Comparison of ENCODE assay signal across 9 cellular contexts in the genomic region with DNA sequence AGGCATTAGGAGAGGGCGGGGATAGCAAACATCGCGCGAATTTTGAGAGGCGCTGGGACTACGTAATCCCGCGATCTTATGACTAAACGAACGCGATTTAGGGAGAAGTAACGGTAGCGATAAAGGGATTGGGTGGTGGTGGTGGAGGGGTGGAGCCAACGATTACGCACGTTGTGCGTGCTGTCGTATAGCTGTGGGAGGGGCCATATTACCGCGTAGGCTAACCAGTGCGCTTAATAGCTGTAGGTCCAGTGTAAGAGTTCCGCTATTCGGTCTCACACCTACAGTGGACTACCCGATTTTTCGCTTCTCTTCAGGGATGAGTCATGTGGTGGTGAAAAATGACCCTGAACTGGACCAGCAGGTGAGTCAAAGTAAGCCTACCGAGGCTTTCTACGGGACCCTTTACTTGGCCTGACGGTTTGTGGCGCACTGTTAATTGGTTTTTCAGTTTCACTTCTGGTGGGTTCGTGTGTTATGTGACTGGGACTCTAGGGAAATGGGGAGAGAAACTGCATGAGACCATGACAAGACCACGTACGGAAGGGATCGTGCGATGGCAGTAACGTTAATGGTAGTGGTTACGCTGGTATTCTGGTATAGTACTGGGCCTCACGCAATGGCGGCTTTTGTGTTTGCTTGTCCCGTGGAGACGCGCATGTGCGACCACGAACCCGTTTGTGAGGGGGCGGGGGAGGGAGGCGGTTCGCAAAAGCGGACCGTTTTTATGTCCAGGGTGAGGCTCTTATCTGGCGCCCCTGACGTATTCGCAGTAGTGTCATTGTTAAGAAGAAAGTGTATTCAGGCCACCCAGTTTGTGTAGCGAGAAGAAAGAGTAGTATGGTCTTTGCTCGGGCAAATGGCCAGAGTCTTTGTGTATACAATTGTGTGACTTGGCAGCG. TPM values are rescaled to one million over a fixed set of nuclear protein-coding genes. Genes with fewer than 3 reads are reported as not detected.
DNase-seq lines count a peak whose midpoint lies in the region; ATAC-seq and TF ChIP-seq lines count a peak whose summit lies in the region.
"Had no signal": no experiment of that assay in that cellular context is flagged by ENCODE, and none has a peak within 500 bp of the region (broad histone marks: within the 10 kb centered on the region; RNA-seq: fewer than 3 reads in every experiment).

A gene (plus strand): TSS at position 251 of the 902 bp plus-strand sequence. CDS start 69 bp downstream, at position 320.

- peaks cover 41% of the 10 kb centered on the region for H3K79me2 ChIP-seq in neural cell (replicated peaks; ENCODE audit: insufficient read depth, low read length)

- peak within 1 kb of the TSS; percentile 98 for H3K4me3 ChIP-seq in CD4-positive, CD25-positive, alpha-beta regulatory T cell (ENCODE audit: low read depth, low read length)
- H3K4me3 ChIP-seq in duodenal mucosa (ENCODE audit: low read depth in 1 of 2, low read length in 2 of 2) (peak within 1 kb of the TSS; percentile 97 to 98), neural cell (ENCODE audit: low read length) (peak within 1 kb of the TSS; percentile 85)
- H3K4me3 ChIP-seq: GM12878 had no signal

- peaks cover 0 to 33% (median 4%) of the 10 kb centered on the region in 4 donors for H3K4me1 Mint-ChIP-seq in CD4-positive, CD25-positive, alpha-beta regulatory T cell

- H3K4me3 Mint-ChIP-seq in CD4-positive, CD25-positive, alpha-beta regulatory T cell = peak within 1 kb of the TSS in 1 of 4 donors; percentile 96

- no peak for TF ChIP-seq CTCF in neural cell (IDR thresholded peaks at IDR 0.05; ENCODE audit: poor library complexity, severe bottlenecking)

- H3K9me3 Mint-ChIP-seq in CD4-positive, CD25-positive, alpha-beta regulatory T cell = no peaks in the 10 kb centered on the region

- H4K20me1 ChIP-seq in neural cell (ENCODE audit: insufficient read depth) = no peaks in the 10 kb centered on the region

- ATAC-seq in CD4-positive, CD25-positive, alpha-beta regulatory T cell (ENCODE audit: low read depth in 2 of 2) = peak; percentile 94 to 96
- peak; percentile 74 for ATAC-seq in HG02884 (IDR thresholded peaks at IDR 0.05; ENCODE audit: unreplicated experiment)
- ATAC-seq: GM12878 had no signal

- DNase-seq in CD4-positive, CD25-positive, alpha-beta regulatory T cell = peak in 1 of 3 donors; percentile 77
- peak; percentile 77 for DNase-seq in SKM-1 (lab: John Stamatoyannopoulos, UW; ENCODE audit: unreplicated experiment)
- DNase-seq in GM19238 (ENCODE audit: insufficient read length, low spot score) = no peak
- no peak for DNase-seq in NCI-H1694 treated with DMSO at 0.1 percent for 48 hours (lab: John Stamatoyannopoulos, UW)
- DNase-seq in SIG-M5 (lab: John Stamatoyannopoulos, UW) = no peak

- peak within 1 kb of the TSS in 1 of 3 donors; percentile 99 for H3K27ac Mint-ChIP-seq in CD4-positive, CD25-positive, alpha-beta regulatory T cell

- peaks cover 8% of the 10 kb centered on the region for H3K4me1 ChIP-seq in CD4-positive, CD25-positive, alpha-beta regulatory T cell (ENCODE audit: control insufficient read depth, insufficient read depth, low read length, poor library complexity, severe bottlenecking)
- peaks cover 3 to 10% of the 10 kb centered on the region in 2 donors for H3K4me1 ChIP-seq in duodenal mucosa (ENCODE audit: control insufficient read depth in 1 of 2, insufficient read depth in 2 of 2, low read length in 2 of 2)

- TF ChIP-seq RAD21 in neural cell (conservative IDR thresholded peaks at IDR 0.05) = no peak

- H3F3A ChIP-seq in neural cell (ENCODE audit: insufficient read depth, low read length, poor library complexity, severe bottlenecking) = no peaks in the 10 kb centered on the region

- H3K27me3 Mint-ChIP-seq in CD4-positive, CD25-positive, alpha-beta regulatory T cell = peaks cover 13% of the 10 kb centered on the region

- H3K27me3 ChIP-seq in CD4-positive, CD25-positive, alpha-beta regulatory T cell (ENCODE audit: control insufficient read depth, insufficient read depth, low read length) = no peaks in the 10 kb centered on the region
- H3K27me3 ChIP-seq in duodenal mucosa (ENCODE audit: control insufficient read depth in 1 of 2, insufficient read depth in 2 of 2, low read length in 2 of 2) (no peaks in the 10 kb centered on the region), neural cell (ENCODE audit: insufficient read depth, low read depth, low read length) (no peaks in the 10 kb centered on the region)

- H3K27ac ChIP-seq in CD4-positive, CD25-positive, alpha-beta regulatory T cell (ENCODE audit: insufficient read depth, low read length, poor library complexity, severe bottlenecking) = peak within 1 kb of the TSS; percentile 97
- H3K27ac ChIP-seq in duodenal mucosa (ENCODE audit: low read depth, low read length) (peak within 1 kb of the TSS; percentile 98), neural cell (ENCODE audit: low read length) (peak within 1 kb of the TSS; percentile 99)

- H3K9ac ChIP-seq in duodenal mucosa (ENCODE audit: low read depth in 1 of 2, low read length in 2 of 2) (peak within 1 kb of the TSS; percentile 98 to 99), neural cell (ENCODE audit: low read length) (peak within 1 kb of the TSS; percentile 98)

- H3K9me2 ChIP-seq in neural cell (ENCODE audit: insufficient read depth, low read length) = no peaks in the 10 kb centered on the region

- no peak for TF ChIP-seq EP300 in neural cell (conservative IDR thresholded peaks at IDR 0.05; ENCODE audit: poor library complexity, severe bottlenecking)

- peaks cover 3% of the 10 kb centered on the region for H3K36me3 ChIP-seq in CD4-positive, CD25-positive, alpha-beta regulatory T cell (ENCODE audit: control insufficient read depth, insufficient read depth, low read length)
- H3K36me3 ChIP-seq in duodenal mucosa (ENCODE audit: control insufficient read depth in 1 of 2, insufficient read depth in 2 of 2, low read length in 2 of 2) (no peaks in the 10 kb centered on the region), neural cell (ENCODE audit: insufficient read depth, low read length) (no peaks in the 10 kb centered on the region)

- no peak within 1 kb of the TSS for H3K4me2 ChIP-seq in neural cell (ENCODE audit: low read length)

- H3K36me3 Mint-ChIP-seq in CD4-positive, CD25-positive, alpha-beta regulatory T cell = no peaks in the 10 kb centered on the region

- H2AFZ ChIP-seq in neural cell (ENCODE audit: low read depth, low read length) = peak within 1 kb of the TSS; percentile 91

- H3K9me3 ChIP-seq in CD4-positive, CD25-positive, alpha-beta regulatory T cell (ENCODE audit: control insufficient read depth in 2 of 2, low read length in 2 of 2) = no peaks in the 10 kb centered on the region
- H3K9me3 ChIP-seq in duodenal mucosa (ENCODE audit: control insufficient read depth in 1 of 2, low read length in 2 of 2) (no peaks in the 10 kb centered on the region), neural cell (ENCODE audit: low read length) (no peaks in the 10 kb centered on the region)

TF ChIP-seq in neural cell, 6 proteins besides CTCF, POLR2A, EP300 and RAD21:
- TF ChIP-seq TAF1 (IDR thresholded peaks at IDR 0.05; ENCODE audit: low read depth) = no peak
- TF ChIP-seq MXI1 (conservative IDR thresholded peaks at IDR 0.05; ENCODE audit: poor library complexity, severe bottlenecking) = no peak
- no peak for TF ChIP-seq EZH2 (IDR thresholded peaks at IDR 0.05; ENCODE audit: borderline replicate concordance, insufficient read depth, low read length, poor library complexity, severe bottlenecking)
- no peak for TF ChIP-seq POLR2AphosphoS5 (IDR thresholded peaks at IDR 0.05)
- no peak for TF ChIP-seq SMC3 (conservative IDR thresholded peaks at IDR 0.05; ENCODE audit: poor library complexity)
- TF ChIP-seq, protein P1, sequence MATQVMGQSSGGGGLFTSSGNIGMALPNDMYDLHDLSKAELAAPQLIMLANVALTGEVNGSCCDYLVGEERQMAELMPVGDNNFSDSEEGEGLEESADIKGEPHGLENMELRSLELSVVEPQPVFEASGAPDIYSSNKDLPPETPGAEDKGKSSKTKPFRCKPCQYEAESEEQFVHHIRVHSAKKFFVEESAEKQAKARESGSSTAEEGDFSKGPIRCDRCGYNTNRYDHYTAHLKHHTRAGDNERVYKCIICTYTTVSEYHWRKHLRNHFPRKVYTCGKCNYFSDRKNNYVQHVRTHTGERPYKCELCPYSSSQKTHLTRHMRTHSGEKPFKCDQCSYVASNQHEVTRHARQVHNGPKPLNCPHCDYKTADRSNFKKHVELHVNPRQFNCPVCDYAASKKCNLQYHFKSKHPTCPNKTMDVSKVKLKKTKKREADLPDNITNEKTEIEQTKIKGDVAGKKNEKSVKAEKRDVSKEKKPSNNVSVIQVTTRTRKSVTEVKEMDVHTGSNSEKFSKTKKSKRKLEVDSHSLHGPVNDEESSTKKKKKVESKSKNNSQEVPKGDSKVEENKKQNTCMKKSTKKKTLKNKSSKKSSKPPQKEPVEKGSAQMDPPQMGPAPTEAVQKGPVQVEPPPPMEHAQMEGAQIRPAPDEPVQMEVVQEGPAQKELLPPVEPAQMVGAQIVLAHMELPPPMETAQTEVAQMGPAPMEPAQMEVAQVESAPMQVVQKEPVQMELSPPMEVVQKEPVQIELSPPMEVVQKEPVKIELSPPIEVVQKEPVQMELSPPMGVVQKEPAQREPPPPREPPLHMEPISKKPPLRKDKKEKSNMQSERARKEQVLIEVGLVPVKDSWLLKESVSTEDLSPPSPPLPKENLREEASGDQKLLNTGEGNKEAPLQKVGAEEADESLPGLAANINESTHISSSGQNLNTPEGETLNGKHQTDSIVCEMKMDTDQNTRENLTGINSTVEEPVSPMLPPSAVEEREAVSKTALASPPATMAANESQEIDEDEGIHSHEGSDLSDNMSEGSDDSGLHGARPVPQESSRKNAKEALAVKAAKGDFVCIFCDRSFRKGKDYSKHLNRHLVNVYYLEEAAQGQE (IDR thresholded peaks at IDR 0.05; ENCODE audit: borderline replicate concordance) = no peak

RNA-seq across cellular contexts. Expression of the gene that starts here (rescaled TPM):
- total RNA-seq in CD4-positive, CD25-positive, alpha-beta regulatory T cell = 0.37 TPM
- polyA plus RNA-seq in CD4-positive, CD25-positive, alpha-beta regulatory T cell = 10 to 100 TPM in 1 of 4 donors, not detected in 3; 39.7 TPM
- 142 and 169 TPM in 2 replicates for polyA plus RNA-seq in neural cell
- 133 and 150 TPM in 2 replicates for polyA minus RNA-seq in neural cell
